Comparison of ENCODE assay signal across 1 cellular context in the genomic region with DNA sequence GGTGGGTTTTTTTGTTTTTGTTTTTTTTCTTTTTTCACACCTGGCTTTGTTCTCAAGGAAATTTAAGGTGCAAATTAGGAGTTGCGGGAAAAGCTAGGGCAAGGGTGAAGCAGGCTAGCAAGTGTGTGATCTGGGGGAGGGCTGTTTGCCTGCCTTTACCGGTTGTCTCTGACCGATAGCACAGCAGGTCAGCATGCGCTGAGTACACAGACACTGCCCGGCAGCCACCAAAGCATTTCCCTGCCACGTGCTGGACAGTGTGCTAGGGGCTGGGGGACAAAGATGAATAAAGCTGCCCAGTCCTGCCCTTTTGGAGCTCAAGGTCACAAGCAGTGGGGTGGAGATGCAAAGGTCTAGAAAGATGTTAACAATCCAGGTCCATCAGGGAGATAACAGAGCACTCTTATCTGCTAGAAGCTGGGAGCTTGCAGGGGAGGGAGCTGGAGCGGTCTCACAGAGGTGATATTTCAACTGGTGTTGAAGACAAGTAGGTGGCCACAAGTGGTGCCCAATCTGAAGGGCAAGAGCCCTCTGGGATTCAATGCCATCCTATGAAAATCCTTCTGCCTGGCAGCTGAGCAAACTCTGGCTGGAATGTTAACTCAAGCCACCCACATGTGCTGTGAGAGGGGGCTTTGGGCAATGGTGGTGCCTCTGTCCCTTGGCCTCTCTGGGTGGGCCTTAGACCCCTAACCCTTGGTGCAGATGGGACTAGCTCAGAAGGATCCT.
A peak's percentile ranks its signal among the peaks of the same experiment; 100 is the strongest.
TF ChIP-seq lines count a peak whose summit lies in the region.

No MANE protein-coding gene starts in this region.

TF ChIP-seq in K562, 482 proteins besides CTCF, POLR2A, EP300 and RAD21 (continued from another document and continues in another):
- TF ChIP-seq, protein P1, sequence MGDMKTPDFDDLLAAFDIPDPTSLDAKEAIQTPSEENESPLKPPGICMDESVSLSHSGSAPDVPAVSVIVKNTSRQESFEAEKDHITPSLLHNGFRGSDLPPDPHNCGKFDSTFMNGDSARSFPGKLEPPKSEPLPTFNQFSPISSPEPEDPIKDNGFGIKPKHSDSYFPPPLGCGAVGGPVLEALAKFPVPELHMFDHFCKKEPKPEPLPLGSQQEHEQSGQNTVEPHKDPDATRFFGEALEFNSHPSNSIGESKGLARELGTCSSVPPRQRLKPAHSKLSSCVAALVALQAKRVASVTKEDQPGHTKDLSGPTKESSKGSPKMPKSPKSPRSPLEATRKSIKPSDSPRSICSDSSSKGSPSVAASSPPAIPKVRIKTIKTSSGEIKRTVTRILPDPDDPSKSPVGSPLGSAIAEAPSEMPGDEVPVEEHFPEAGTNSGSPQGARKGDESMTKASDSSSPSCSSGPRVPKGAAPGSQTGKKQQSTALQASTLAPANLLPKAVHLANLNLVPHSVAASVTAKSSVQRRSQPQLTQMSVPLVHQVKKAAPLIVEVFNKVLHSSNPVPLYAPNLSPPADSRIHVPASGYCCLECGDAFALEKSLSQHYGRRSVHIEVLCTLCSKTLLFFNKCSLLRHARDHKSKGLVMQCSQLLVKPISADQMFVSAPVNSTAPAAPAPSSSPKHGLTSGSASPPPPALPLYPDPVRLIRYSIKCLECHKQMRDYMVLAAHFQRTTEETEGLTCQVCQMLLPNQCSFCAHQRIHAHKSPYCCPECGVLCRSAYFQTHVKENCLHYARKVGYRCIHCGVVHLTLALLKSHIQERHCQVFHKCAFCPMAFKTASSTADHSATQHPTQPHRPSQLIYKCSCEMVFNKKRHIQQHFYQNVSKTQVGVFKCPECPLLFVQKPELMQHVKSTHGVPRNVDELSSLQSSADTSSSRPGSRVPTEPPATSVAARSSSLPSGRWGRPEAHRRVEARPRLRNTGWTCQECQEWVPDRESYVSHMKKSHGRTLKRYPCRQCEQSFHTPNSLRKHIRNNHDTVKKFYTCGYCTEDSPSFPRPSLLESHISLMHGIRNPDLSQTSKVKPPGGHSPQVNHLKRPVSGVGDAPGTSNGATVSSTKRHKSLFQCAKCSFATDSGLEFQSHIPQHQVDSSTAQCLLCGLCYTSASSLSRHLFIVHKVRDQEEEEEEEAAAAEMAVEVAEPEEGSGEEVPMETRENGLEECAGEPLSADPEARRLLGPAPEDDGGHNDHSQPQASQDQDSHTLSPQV (IDR thresholded peaks at IDR 0.05), result no peak
- TF ChIP-seq TRIM24 (IDR thresholded peaks at IDR 0.05) (0 out of 4 replicates have a peak, but pooled peaks of 1 of the 2 experiments have one; percentile 41), NR4A1 (CRISPR knock-in tag; IDR thresholded peaks at IDR 0.05) (no peak), NR4A1 (tag; IDR thresholded peaks at IDR 0.05) (peak; percentile 31; the same call in 1 of the 2 replicates), TGIF2 (CRISPR knock-in tag; IDR thresholded peaks at IDR 0.05) (no peak), NEUROD1 (IDR thresholded peaks at IDR 0.05; ENCODE audit: borderline replicate concordance, low read depth, low read length, partially characterized antibody) (peak; percentile 17), DMBX1 (CRISPR knock-in tag; IDR thresholded peaks at IDR 0.05; ENCODE audit: borderline replicate concordance) (no peak), WHSC1 (IDR thresholded peaks at IDR 0.05; ENCODE audit: low read length) (no peak), RFX5 (IDR thresholded peaks at IDR 0.05; ENCODE audit: low read depth, low read length) (no peak), ZNF253 (CRISPR knock-in tag; conservative IDR thresholded peaks at IDR 0.05) (no peak), BCL6 (CRISPR knock-in tag; IDR thresholded peaks at IDR 0.05) (no peak), LEF1 (IDR thresholded peaks at IDR 0.05) (peak; percentile 57; the same call in 1 of the 2 replicates), CBX8 (IDR thresholded peaks at IDR 0.05; ENCODE audit: borderline replicate concordance, extremely low read depth, low read depth, low read length, poor library complexity, severe bottlenecking) (no peak), HNRNPH1 (optimal IDR thresholded peaks at IDR 0.05; ENCODE audit: low read depth, low read length) (no peak), CAMTA2 (CRISPR knock-in tag; conservative IDR thresholded peaks at IDR 0.05) (no peak), HNRNPUL1 (IDR thresholded peaks at IDR 0.05; ENCODE audit: low read length) (no peak), CEBPB (tag; IDR thresholded peaks at IDR 0.05) (no peak), ZEB2 (IDR thresholded peaks at IDR 0.05) (peak; percentile 35; the same call in 1 of the 2 replicates), SMAD4 (CRISPR knock-in tag; conservative IDR thresholded peaks at IDR 0.05) (peak; percentile 84), ZNF586 (CRISPR knock-in tag; conservative IDR thresholded peaks at IDR 0.05) (no peak), TEAD4 (IDR thresholded peaks at IDR 0.05; ENCODE audit: low read length) (peak; percentile 50), TEAD4 (CRISPR knock-in tag; IDR thresholded peaks at IDR 0.05; ENCODE audit: borderline replicate concordance) (no peak), PRPF4 (IDR thresholded peaks at IDR 0.05; ENCODE audit: insufficient read depth, low read depth, low read length, poor library complexity, severe bottlenecking) (no peak), SNIP1 (IDR thresholded peaks at IDR 0.05; ENCODE audit: low read depth) (no peak), PHF20 (IDR thresholded peaks at IDR 0.05; ENCODE audit: partially characterized antibody) (no peak), HDAC8 (tag; IDR thresholded peaks at IDR 0.05) (no peak), XRCC5 (IDR thresholded peaks at IDR 0.05; ENCODE audit: low read depth, low read length) (no peak), GTF2A2 (tag; IDR thresholded peaks at IDR 0.05) (no peak), MIER1 (IDR thresholded peaks at IDR 0.05; ENCODE audit: low read depth) (no peak), POLR3A (IDR thresholded peaks at IDR 0.05; ENCODE audit: borderline replicate concordance, extremely low read depth, insufficient read depth, insufficient read length) (no peak), SMARCA4 (IDR thresholded peaks at IDR 0.05) (peak; percentile 80), PYGO2 (tag; IDR thresholded peaks at IDR 0.05) (no peak), BHLHE40 (IDR thresholded peaks at IDR 0.05; ENCODE audit: low read length) (peak; percentile 92), GATAD2B (IDR thresholded peaks at IDR 0.05; ENCODE audit: borderline replicate concordance) (no peak), NCOA6 (IDR thresholded peaks at IDR 0.05) (no peak), LCOR (CRISPR knock-in tag; IDR thresholded peaks at IDR 0.05) (no peak)
- TF ChIP-seq, protein P2, sequence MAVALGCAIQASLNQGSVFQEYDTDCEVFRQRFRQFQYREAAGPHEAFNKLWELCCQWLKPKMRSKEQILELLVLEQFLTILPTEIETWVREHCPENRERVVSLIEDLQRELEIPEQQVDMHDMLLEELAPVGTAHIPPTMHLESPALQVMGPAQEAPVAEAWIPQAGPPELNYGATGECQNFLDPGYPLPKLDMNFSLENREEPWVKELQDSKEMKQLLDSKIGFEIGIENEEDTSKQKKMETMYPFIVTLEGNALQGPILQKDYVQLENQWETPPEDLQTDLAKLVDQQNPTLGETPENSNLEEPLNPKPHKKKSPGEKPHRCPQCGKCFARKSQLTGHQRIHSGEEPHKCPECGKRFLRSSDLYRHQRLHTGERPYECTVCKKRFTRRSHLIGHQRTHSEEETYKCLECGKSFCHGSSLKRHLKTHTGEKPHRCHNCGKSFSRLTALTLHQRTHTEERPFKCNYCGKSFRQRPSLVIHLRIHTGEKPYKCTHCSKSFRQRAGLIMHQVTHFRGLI (CRISPR knock-in tag; IDR thresholded peaks at IDR 0.05), result no peak
- TF ChIP-seq, protein P3, sequence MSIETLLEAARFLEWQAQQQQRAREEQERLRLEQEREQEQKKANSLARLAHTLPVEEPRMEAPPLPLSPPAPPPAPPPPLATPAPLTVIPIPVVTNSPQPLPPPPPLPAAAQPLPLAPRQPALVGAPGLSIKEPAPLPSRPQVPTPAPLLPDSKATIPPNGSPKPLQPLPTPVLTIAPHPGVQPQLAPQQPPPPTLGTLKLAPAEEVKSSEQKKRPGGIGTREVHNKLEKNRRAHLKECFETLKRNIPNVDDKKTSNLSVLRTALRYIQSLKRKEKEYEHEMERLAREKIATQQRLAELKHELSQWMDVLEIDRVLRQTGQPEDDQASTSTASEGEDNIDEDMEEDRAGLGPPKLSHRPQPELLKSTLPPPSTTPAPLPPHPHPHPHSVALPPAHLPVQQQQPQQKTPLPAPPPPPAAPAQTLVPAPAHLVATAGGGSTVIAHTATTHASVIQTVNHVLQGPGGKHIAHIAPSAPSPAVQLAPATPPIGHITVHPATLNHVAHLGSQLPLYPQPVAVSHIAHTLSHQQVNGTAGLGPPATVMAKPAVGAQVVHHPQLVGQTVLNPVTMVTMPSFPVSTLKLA (conservative IDR thresholded peaks at IDR 0.05), result peak; percentile 93 to 95
- TF ChIP-seq, protein P4, sequence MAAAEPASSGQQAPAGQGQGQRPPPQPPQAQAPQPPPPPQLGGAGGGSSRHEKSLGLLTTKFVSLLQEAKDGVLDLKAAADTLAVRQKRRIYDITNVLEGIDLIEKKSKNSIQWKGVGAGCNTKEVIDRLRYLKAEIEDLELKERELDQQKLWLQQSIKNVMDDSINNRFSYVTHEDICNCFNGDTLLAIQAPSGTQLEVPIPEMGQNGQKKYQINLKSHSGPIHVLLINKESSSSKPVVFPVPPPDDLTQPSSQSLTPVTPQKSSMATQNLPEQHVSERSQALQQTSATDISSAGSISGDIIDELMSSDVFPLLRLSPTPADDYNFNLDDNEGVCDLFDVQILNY (CRISPR knock-in tag; IDR thresholded peaks at IDR 0.05), result no peak
- TF ChIP-seq, protein P5, sequence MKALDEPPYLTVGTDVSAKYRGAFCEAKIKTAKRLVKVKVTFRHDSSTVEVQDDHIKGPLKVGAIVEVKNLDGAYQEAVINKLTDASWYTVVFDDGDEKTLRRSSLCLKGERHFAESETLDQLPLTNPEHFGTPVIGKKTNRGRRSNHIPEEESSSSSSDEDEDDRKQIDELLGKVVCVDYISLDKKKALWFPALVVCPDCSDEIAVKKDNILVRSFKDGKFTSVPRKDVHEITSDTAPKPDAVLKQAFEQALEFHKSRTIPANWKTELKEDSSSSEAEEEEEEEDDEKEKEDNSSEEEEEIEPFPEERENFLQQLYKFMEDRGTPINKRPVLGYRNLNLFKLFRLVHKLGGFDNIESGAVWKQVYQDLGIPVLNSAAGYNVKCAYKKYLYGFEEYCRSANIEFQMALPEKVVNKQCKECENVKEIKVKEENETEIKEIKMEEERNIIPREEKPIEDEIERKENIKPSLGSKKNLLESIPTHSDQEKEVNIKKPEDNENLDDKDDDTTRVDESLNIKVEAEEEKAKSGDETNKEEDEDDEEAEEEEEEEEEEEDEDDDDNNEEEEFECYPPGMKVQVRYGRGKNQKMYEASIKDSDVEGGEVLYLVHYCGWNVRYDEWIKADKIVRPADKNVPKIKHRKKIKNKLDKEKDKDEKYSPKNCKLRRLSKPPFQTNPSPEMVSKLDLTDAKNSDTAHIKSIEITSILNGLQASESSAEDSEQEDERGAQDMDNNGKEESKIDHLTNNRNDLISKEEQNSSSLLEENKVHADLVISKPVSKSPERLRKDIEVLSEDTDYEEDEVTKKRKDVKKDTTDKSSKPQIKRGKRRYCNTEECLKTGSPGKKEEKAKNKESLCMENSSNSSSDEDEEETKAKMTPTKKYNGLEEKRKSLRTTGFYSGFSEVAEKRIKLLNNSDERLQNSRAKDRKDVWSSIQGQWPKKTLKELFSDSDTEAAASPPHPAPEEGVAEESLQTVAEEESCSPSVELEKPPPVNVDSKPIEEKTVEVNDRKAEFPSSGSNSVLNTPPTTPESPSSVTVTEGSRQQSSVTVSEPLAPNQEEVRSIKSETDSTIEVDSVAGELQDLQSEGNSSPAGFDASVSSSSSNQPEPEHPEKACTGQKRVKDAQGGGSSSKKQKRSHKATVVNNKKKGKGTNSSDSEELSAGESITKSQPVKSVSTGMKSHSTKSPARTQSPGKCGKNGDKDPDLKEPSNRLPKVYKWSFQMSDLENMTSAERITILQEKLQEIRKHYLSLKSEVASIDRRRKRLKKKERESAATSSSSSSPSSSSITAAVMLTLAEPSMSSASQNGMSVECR (CRISPR knock-in tag; IDR thresholded peaks at IDR 0.05), result no peak
- TF ChIP-seq, protein P6, sequence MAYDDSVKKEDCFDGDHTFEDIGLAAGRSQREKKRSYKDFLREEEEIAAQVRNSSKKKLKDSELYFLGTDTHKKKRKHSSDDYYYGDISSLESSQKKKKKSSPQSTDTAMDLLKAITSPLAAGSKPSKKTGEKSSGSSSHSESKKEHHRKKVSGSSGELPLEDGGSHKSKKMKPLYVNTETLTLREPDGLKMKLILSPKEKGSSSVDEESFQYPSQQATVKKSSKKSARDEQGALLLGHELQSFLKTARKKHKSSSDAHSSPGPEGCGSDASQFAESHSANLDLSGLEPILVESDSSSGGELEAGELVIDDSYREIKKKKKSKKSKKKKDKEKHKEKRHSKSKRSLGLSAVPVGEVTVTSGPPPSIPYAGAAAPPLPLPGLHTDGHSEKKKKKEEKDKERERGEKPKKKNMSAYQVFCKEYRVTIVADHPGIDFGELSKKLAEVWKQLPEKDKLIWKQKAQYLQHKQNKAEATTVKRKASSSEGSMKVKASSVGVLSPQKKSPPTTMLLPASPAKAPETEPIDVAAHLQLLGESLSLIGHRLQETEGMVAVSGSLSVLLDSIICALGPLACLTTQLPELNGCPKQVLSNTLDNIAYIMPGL (CRISPR knock-in tag; IDR thresholded peaks at IDR 0.05), result no peak
- TF ChIP-seq, protein P7, sequence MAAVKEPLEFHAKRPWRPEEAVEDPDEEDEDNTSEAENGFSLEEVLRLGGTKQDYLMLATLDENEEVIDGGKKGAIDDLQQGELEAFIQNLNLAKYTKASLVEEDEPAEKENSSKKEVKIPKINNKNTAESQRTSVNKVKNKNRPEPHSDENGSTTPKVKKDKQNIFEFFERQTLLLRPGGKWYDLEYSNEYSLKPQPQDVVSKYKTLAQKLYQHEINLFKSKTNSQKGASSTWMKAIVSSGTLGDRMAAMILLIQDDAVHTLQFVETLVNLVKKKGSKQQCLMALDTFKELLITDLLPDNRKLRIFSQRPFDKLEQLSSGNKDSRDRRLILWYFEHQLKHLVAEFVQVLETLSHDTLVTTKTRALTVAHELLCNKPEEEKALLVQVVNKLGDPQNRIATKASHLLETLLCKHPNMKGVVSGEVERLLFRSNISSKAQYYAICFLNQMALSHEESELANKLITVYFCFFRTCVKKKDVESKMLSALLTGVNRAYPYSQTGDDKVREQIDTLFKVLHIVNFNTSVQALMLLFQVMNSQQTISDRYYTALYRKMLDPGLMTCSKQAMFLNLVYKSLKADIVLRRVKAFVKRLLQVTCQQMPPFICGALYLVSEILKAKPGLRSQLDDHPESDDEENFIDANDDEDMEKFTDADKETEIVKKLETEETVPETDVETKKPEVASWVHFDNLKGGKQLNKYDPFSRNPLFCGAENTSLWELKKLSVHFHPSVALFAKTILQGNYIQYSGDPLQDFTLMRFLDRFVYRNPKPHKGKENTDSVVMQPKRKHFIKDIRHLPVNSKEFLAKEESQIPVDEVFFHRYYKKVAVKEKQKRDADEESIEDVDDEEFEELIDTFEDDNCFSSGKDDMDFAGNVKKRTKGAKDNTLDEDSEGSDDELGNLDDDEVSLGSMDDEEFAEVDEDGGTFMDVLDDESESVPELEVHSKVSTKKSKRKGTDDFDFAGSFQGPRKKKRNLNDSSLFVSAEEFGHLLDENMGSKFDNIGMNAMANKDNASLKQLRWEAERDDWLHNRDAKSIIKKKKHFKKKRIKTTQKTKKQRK (IDR thresholded peaks at IDR 0.05; ENCODE audit: borderline replicate concordance, low read depth, low read length), result no peak
